In the genomic region with DNA sequence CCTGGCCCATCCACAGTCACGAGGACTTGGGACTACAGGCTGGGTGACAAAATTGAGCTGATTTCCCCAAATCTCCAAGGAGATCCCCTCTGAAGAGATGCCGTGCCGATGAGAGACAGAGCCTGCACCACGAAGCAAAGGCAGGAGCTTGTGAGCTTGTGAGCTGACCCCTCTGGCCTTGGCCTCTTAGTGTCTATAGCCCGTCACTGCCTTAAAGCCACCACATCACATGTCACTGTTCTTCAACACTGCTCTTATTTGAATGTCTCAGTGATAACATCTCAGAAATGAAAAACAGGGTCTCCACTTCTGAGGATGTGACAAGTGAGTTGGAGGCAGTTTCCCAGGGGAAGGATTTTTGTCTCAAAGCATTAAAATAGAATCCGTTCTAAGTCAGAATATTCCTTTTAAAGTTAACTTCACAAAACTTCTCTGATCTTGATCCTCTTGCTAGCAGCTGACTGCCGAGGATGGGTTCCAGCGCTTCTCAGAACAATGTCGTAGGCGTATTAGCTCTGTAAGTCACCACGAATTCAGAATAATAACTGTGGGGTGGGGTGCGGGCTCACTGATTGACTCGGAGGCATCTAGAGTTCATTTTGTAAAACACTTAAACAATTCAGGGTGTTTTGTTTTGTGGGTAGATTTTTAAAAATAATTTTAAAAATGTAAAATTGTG, we compare ENCODE assay signal across 9 cellular contexts. TPM values are rescaled to one million over a fixed set of nuclear protein-coding genes. Genes with fewer than 3 reads are reported as not detected.
DNase-seq lines count a peak whose midpoint lies in the region; ATAC-seq and TF ChIP-seq lines count a peak whose summit lies in the region.
"Had no signal": no experiment of that assay in that cellular context is flagged by ENCODE, and none has a peak within 500 bp of the region (broad histone marks: within the 10 kb centered on the region; RNA-seq: fewer than 3 reads in every experiment).

No MANE protein-coding gene starts in this region.

- no peaks in the 10 kb centered on the region for H3K36me3 Mint-ChIP-seq in endothelial cell (ENCODE audit: low read depth, unreplicated experiment)

- no peaks in the 10 kb centered on the region for H3K9me3 Mint-ChIP-seq in endothelial cell (ENCODE audit: unreplicated experiment)

- no peaks in the 10 kb centered on the region for H3K27me3 ChIP-seq in right cardiac atrium (ENCODE audit: control insufficient read depth, insufficient read depth)
- H3K27me3 ChIP-seq: pancreas had no signal

- intact Hi-C loops in right cardiac atrium (cut with DNase I): no loop called here

- H3K4me3 ChIP-seq in right cardiac atrium (ENCODE audit: low read length): peak overlapping the region; percentile 18
- H3K4me3 ChIP-seq: pancreas had no signal

- H3K27me3 Mint-ChIP-seq in endothelial cell (ENCODE audit: unreplicated experiment): peaks cover 3% of the 10 kb centered on the region

- H3K4me1 Mint-ChIP-seq in endothelial cell (ENCODE audit: unreplicated experiment): peaks cover 9% of the 10 kb centered on the region

- H3K27ac Mint-ChIP-seq in endothelial cell (ENCODE audit: unreplicated experiment): no peak overlapping the region

- TF ChIP-seq CTCF in endothelial cell (IDR thresholded peaks at IDR 0.05; ENCODE audit: unreplicated experiment): no peak

- 63% methylated on average over 13 of the region's 13 CpGs for WGBS in right cardiac atrium

- no peak overlapping the region for H3K4me3 Mint-ChIP-seq in endothelial cell (ENCODE audit: unreplicated experiment)

- peaks cover 9% of the 10 kb centered on the region for H3K4me1 ChIP-seq in right cardiac atrium (ENCODE audit: control insufficient read depth, insufficient read depth, low read length)

- no peak overlapping the region for H3K27ac ChIP-seq in right cardiac atrium (ENCODE audit: low read length)

- no peaks in the 10 kb centered on the region for H3K9me3 ChIP-seq in right cardiac atrium (ENCODE audit: control insufficient read depth, low read length)
- H3K9me3 ChIP-seq: pancreas had no signal

- peak; percentile 81 for ATAC-seq in HG02885 (IDR thresholded peaks at IDR 0.05; ENCODE audit: poor library complexity, unreplicated experiment)
- peak; percentile 49 to 58 for ATAC-seq in right cardiac atrium

- DNase-seq in AG20443 (ENCODE audit: low spot score) (peak; percentile 35), activated T-cell treated with anti-CD3 and anti-CD28 coated beads for 4 hours (peak; percentile 52), right cardiac atrium (peak in 1 of 3 donors; percentile 63), HT-29 (ENCODE audit: low spot score) (no peak), HPDE6-E6E7 (ENCODE audit: extremely low spot score) (no peak), endothelial cell (ENCODE audit: low spot score) (no peak)
- DNase-seq in stimulated activated CD8-positive, alpha-beta memory T cell treated with anti-CD3 and anti-CD28 coated beads, Interleukin-7, amount 100 ng/mL, for 48 hours (ENCODE audit: extremely low read depth in 1 of 2, low read depth in 1 of 2): peak; percentile 65 to 76

RNA-seq across cellular contexts. Expression of a gene that starts 37.5 kb away (rescaled TPM):
- total RNA-seq in right cardiac atrium (10 to 100 TPM in 2 of 4 donors, 1 to 10 TPM in 2; 7.2 to 11.8 (median 10.5) TPM), endothelial cell (ENCODE audit: unreplicated experiment) (11.8 TPM)
- polyA plus RNA-seq in right cardiac atrium: 3.1 TPM
- 1.6 and 3.8 TPM in 2 replicates for total RNA-seq in HT-29 (2014; rRNA removed; shearing (Covaris generic))

Comparison
In these comparisons a context has a peak if more than half of its experiments do, and no peak if none do; other contexts are left out.
1. DNase-seq: peak in AG20443 (single experiment), activated T-cell treated with anti-CD3 and anti-CD28 coated beads for 4 hours (single experiment) and stimulated activated CD8-positive, alpha-beta memory T cell treated with anti-CD3 and anti-CD28 coated beads, Interleukin-7, amount 100 ng/mL, for 48 hours (2 of 2); none in HT-29 (single experiment), HPDE6-E6E7 (single experiment) and endothelial cell (single experiment).